Comparison of ENCODE assay signal across 8 cellular contexts in the genomic region with DNA sequence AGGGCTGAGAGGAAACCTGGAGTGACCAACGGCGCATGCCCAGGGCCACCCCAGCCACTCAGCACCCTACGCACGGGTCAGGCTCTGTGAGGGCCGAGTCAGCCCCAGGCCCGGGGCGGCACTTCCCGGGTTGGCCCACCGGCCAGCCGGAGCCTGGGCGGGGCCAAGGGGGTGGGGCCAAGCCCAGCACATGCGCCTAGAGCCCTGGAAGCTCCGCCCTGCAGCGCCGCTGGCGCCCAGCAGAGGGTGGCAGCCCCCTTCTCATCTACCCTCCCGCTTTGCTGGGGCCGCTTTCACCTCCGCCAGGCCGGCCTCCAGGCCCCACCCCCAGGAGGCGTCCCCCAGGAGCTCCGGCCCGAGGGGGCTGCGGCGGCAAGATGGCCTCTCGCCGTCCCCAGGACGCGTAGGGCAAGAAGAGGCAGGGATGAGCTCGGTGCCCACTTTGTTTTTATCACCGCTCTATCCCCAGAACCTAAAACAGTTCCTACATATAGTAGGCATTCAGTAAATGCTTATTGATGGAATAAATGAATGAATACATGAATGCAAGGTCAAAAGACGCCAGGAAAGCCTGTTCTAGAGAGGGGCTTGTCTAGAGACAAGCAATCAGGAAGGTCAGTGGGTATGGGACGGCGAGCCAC. TPM values are rescaled to one million over a fixed set of nuclear protein-coding genes. Genes with fewer than 3 reads are reported as not detected.
DNase-seq lines count a peak whose midpoint lies in the region; ATAC-seq and TF ChIP-seq lines count a peak whose summit lies in the region.

No MANE protein-coding gene starts in this region.

- H2AFZ ChIP-seq in ACC112 (ENCODE audit: low read length, unreplicated experiment) (peak overlapping the region; percentile 91), smooth muscle cell (ENCODE audit: low read depth) (peak overlapping the region; percentile 74)

- TF ChIP-seq CTCF in VCaP (conservative IDR thresholded peaks at IDR 0.05), result peak; percentile 99
- TF ChIP-seq CTCF in breast epithelium (IDR thresholded peaks at IDR 0.05), result peak; percentile 78 to 94 (median 90)
- peak; percentile 92 for TF ChIP-seq CTCF in smooth muscle cell (IDR thresholded peaks at IDR 0.05; ENCODE audit: borderline replicate concordance, insufficient read depth, poor library complexity, severe bottlenecking)

- H3K27ac ChIP-seq in ACC112 (ENCODE audit: low read depth, low read length) (no peak overlapping the region; the same call in 1 of the 2 replicates), VCaP (peak overlapping the region; percentile 83), breast epithelium (peak overlapping the region; percentile 82 to 85), smooth muscle cell (ENCODE audit: low read depth) (peak overlapping the region; percentile 34)

- H3K9me3 ChIP-seq in breast epithelium, result no peaks in the 10 kb centered on the region
- H3K9me3 ChIP-seq in smooth muscle cell (replicated peaks; ENCODE audit: low read depth), result no peaks in the 10 kb centered on the region

- peak overlapping the region; percentile 55 for H3K9ac ChIP-seq in smooth muscle cell (ENCODE audit: low read depth)

- no peaks in the 10 kb centered on the region for H3F3A ChIP-seq in smooth muscle cell (ENCODE audit: low read depth)

- H3K36me3 ChIP-seq in ACC112 (ENCODE audit: insufficient read depth, low read length), result no peaks in the 10 kb centered on the region
- no peaks in the 10 kb centered on the region for H3K36me3 ChIP-seq in breast epithelium
- H3K36me3 ChIP-seq in smooth muscle cell (ENCODE audit: low read depth), result no peaks in the 10 kb centered on the region

- peaks cover 8% of the 10 kb centered on the region for H4K20me1 ChIP-seq in smooth muscle cell (ENCODE audit: low read depth)

- H3K79me2 ChIP-seq in ACC112 (ENCODE audit: control insufficient read depth, insufficient read depth, low read length, unreplicated experiment), result no peaks in the 10 kb centered on the region
- H3K79me2 ChIP-seq in smooth muscle cell (ENCODE audit: low read depth), result peaks cover 10% of the 10 kb centered on the region

- peaks cover 33% of the 10 kb centered on the region for H3K4me1 ChIP-seq in ACC112 (ENCODE audit: control insufficient read depth, insufficient read depth, low read length, unreplicated experiment)
- H3K4me1 ChIP-seq in breast epithelium, result peaks cover 11 to 36% of the 10 kb centered on the region in 2 donors
- H3K4me1 ChIP-seq in smooth muscle cell (ENCODE audit: low read depth), result peaks cover 9% of the 10 kb centered on the region

- H3K27me3 ChIP-seq in ACC112 (ENCODE audit: insufficient read depth, low read length), result no peaks in the 10 kb centered on the region
- no peaks in the 10 kb centered on the region for H3K27me3 ChIP-seq in breast epithelium
- H3K27me3 ChIP-seq in smooth muscle cell (ENCODE audit: low read depth), result no peaks in the 10 kb centered on the region

- peak overlapping the region; percentile 86 for H3K4me2 ChIP-seq in smooth muscle cell

- intact Hi-C loops in breast epithelium (cut with DNase I; ENCODE audit: low total_unique reads), result loop anchor here (5.0 kb wide), 1 partner anchor 33 kb away; a partner anchor contains a TSS

- TF ChIP-seq POLR2A in GM18526 (IDR thresholded peaks at IDR 0.05; ENCODE audit: extremely low read depth, insufficient read length), result peak; percentile 83
- no peak for TF ChIP-seq POLR2A in breast epithelium (IDR thresholded peaks at IDR 0.05)

- DNase-seq in NCI-H2171 (lab: John Stamatoyannopoulos, UW) (peak; percentile 87), breast epithelium (ENCODE audit: low spot score in 2 of 2) (peak; percentile 89 to 92), iPS-NIHi7 (ENCODE audit: extremely low spot score) (peak; percentile 96), smooth muscle cell (lab: John Stamatoyannopoulos, UW; ENCODE audit: unreplicated experiment) (peak; percentile 86)

- ATAC-seq in HG03064 (IDR thresholded peaks at IDR 0.05; ENCODE audit: low read depth, unreplicated experiment), result peak; percentile 72

- peak overlapping the region; percentile 77 for H3K4me3 ChIP-seq in ACC112 (ENCODE audit: low read depth, low read length)
- H3K4me3 ChIP-seq in breast epithelium, result peak overlapping the region; percentile 46 to 68 (median 52)
- H3K4me3 ChIP-seq in smooth muscle cell, result peak overlapping the region; percentile 53

- 6% methylated on average over 34 of the region's 34 CpGs for WGBS in smooth muscle cell (ENCODE audit: low lambda C conversion rate)

RNA-seq across cellular contexts. Expression of a gene that starts 31.3 kb away (rescaled TPM):
- 10 to 100 TPM; 31.5 to 71.1 (median 42.3) TPM for total RNA-seq in breast epithelium
- 16.0 and 18.0 TPM in 2 replicates for total RNA-seq in smooth muscle cell
- 21.2 and 22.1 TPM in 2 replicates for polyA plus RNA-seq in smooth muscle cell
